In the genomic region with DNA sequence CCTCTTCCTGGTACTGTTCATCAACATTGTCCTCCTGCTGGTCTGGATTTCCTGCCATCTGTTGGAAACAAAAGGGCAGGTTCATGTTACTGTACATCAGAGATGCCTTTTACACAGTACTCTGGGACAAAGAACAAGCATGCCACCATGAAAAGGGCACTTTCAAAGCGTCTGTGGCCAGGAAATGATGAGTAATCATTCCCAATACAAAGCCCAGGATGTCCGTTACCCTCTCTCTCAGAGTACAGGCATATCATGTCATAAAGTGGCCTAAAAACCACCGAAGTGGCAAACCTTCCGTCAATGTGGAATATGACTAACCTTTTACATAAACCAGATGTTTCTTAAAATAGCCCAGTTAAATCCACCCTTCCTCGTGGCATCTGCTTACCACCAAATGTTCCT, we compare ENCODE assay signal across 8 cellular contexts.
DNase-seq lines count a peak whose midpoint lies in the region; ATAC-seq and TF ChIP-seq lines count a peak whose summit lies in the region.

No MANE protein-coding gene starts in this region.

- CTCF ChIA-PET in HCT116 (lab: Charles Lee), result no interaction called here

- RAD21 ChIA-PET in HCT116 (lab: Charles Lee; ENCODE audit: low non-redundant PET in 1 of 2, low total read pairs in 2 of 2, uncharacterized antibody in 2 of 2, unreplicated experiment in 2 of 2), result no interaction called here

- no peaks in the 10 kb centered on the region; a peak in 1 of 4 replicates for H3K36me3 ChIP-seq in HCT116 (ENCODE audit: control insufficient read depth in 1 of 2, insufficient read depth in 2 of 2, low read length in 2 of 2)
- H3K36me3 ChIP-seq in ascending aorta, result peaks cover 38 to 72% of the 10 kb centered on the region in 2 donors

- no peak overlapping the region for H3K4me3 ChIP-seq in AG10803 (ENCODE audit: low read length)
- H3K4me3 ChIP-seq in HCT116 (replicated peaks in 1 of 2; ENCODE audit: low read depth in 1 of 2, low read length in 2 of 2), result peak overlapping the region in 1 of 2 experiments; percentile 11; a peak in 1 of 4 replicates
- no peak overlapping the region for H3K4me3 ChIP-seq in ascending aorta

- no peak for TF ChIP-seq POLR2A in HCT116 (IDR thresholded peaks at IDR 0.05; ENCODE audit: borderline replicate concordance, extremely low read depth, insufficient read depth, insufficient read length)

- ATAC-seq in HCT116, result peak; percentile 92

- H3K9ac ChIP-seq in HCT116 (ENCODE audit: low read length), result no peak overlapping the region

- DNase-seq in AG10803 (ENCODE audit: low read depth) (peak; percentile 86), HCT116 (ENCODE audit: low read depth, low spot score) (peak; percentile 82), NCI-H524 treated with DMSO at 0.1 percent for 48 hours (lab: John Stamatoyannopoulos, UW) (peak; percentile 62), cerebellum (ENCODE audit: low spot score) (peak; percentile 6), pulmonary artery endothelial cell (ENCODE audit: low read depth, low spot score) (peak; percentile 44), ascending aorta (ENCODE audit: low spot score in 2 of 2) (no peak), iPS-NIHi7 (ENCODE audit: extremely low spot score) (no peak), SKM-1 (lab: John Stamatoyannopoulos, UW; ENCODE audit: unreplicated experiment) (no peak)

- no peak overlapping the region for H2AFZ ChIP-seq in HCT116 (ENCODE audit: low read depth, low read length, poor library complexity, severe bottlenecking)

- peak overlapping the region; percentile 57 for H3K4me2 ChIP-seq in HCT116 (ENCODE audit: low read length)

- no peaks in the 10 kb centered on the region for H3K9me2 ChIP-seq in HCT116 (ENCODE audit: insufficient read depth)

- peak; percentile 32; the same call in 1 of the 2 replicates for TF ChIP-seq RAD21 in HCT116 (IDR thresholded peaks at IDR 0.05; ENCODE audit: low read depth)

- intact Hi-C loops in HCT116 (cut with micrococcal nuclease), result no loop called here
- intact Hi-C loops in ascending aorta (cut with DNase I), result no loop called here

- H3K4me1 ChIP-seq in HCT116 (ENCODE audit: control insufficient read depth in 1 of 2, insufficient read depth in 2 of 2, low read length in 2 of 2), result peaks cover 15 to 22% of the 10 kb centered on the region in 2 experiments
- H3K4me1 ChIP-seq in ascending aorta, result no peaks in the 10 kb centered on the region

- H3K27ac ChIP-seq in HCT116 (ENCODE audit: low read depth, low read length) (peak overlapping the region; percentile 63), ascending aorta (no peak overlapping the region)

- no peaks in the 10 kb centered on the region for H3K79me2 ChIP-seq in HCT116 (ENCODE audit: insufficient read depth, low read length)

- H3K9me3 ChIP-seq in HCT116 (ENCODE audit: control insufficient read depth in 1 of 2, insufficient read depth in 1 of 2, low read depth in 1 of 2, low read length in 2 of 2), result no peaks in the 10 kb centered on the region
- H3K9me3 ChIP-seq in ascending aorta, result no peaks in the 10 kb centered on the region

- H4K20me1 ChIP-seq in HCT116 (ENCODE audit: insufficient read depth), result no peaks in the 10 kb centered on the region

- no TSS peak for BruUV-seq in HCT116 (replicated peaks; lab: Mats Ljungman, UMichigan)

- no peaks in the 10 kb centered on the region for H3K27me3 ChIP-seq in HCT116 (ENCODE audit: insufficient read depth, low read length)
- H3K27me3 ChIP-seq in ascending aorta, result no peaks in the 10 kb centered on the region

- POLR2A ChIA-PET in HCT116 (lab: Charles Lee), result no interaction called here

- no peak for TF ChIP-seq CTCF in AG10803 (conservative IDR thresholded peaks at IDR 0.05; ENCODE audit: low read length)
- TF ChIP-seq CTCF in HCT116 (IDR thresholded peaks at IDR 0.05 in 2 of 3, conservative IDR thresholded peaks at IDR 0.05 in 1 of 3; ENCODE audit: borderline replicate concordance in 1 of 3, insufficient read depth in 1 of 3, low read depth in 2 of 3, low read length in 2 of 3), result no peak
- no peak for TF ChIP-seq CTCF in ascending aorta (IDR thresholded peaks at IDR 0.05)

TF ChIP-seq in HCT116, 20 proteins besides CTCF, POLR2A, EP300 and RAD21:
- peak; percentile 90 for TF ChIP-seq TCF7L2 (IDR thresholded peaks at IDR 0.05; ENCODE audit: borderline replicate concordance, extremely low read depth, insufficient read depth, insufficient read length)
- peak; percentile 69; the same call in 1 of the 2 replicates for TF ChIP-seq CEBPB (IDR thresholded peaks at IDR 0.05; ENCODE audit: low read depth)
- TF ChIP-seq POLR2AphosphoS5 (IDR thresholded peaks at IDR 0.05; ENCODE audit: low read depth, low read length), result peak; percentile 63; the same call in 1 of the 2 replicates
- no peak for TF ChIP-seq ZFX (IDR thresholded peaks at IDR 0.05)
- peak; percentile 69 for TF ChIP-seq YY1 (IDR thresholded peaks at IDR 0.05; ENCODE audit: extremely low read depth, insufficient replicate concordance, low read depth, low read length)
- TF ChIP-seq FOSL1 (IDR thresholded peaks at IDR 0.05; ENCODE audit: low read depth), result peak; percentile 93
- peak; percentile 51 for TF ChIP-seq ZBTB33 (IDR thresholded peaks at IDR 0.05; ENCODE audit: extremely low read depth, insufficient replicate concordance, low read length)
- peak; percentile 80 for TF ChIP-seq MAX (IDR thresholded peaks at IDR 0.05)
- 0 out of 2 replicates have a peak, but pooled peaks have one; percentile 62 for TF ChIP-seq ATF3 (IDR thresholded peaks at IDR 0.05)
- peak; percentile 95 for TF ChIP-seq SP1 (IDR thresholded peaks at IDR 0.05; ENCODE audit: low read depth)
- no peak for TF ChIP-seq REST (IDR thresholded peaks at IDR 0.05; ENCODE audit: low read depth)
- no peak; the same call in 1 of the 2 replicates for TF ChIP-seq ELF1 (IDR thresholded peaks at IDR 0.05; ENCODE audit: borderline replicate concordance, low read depth)
- 0 out of 2 replicates have a peak, but pooled peaks have one; percentile 56 for TF ChIP-seq SRF (IDR thresholded peaks at IDR 0.05; ENCODE audit: low read depth)
- TF ChIP-seq CBX3 (IDR thresholded peaks at IDR 0.05; ENCODE audit: low read depth), result peak; percentile 97
- no peak for TF ChIP-seq ZNF274 (IDR thresholded peaks at IDR 0.05; ENCODE audit: low read depth, low read length)
- no peak for TF ChIP-seq EZH2 (IDR thresholded peaks at IDR 0.05)
- TF ChIP-seq JUND (IDR thresholded peaks at IDR 0.05), result peak; percentile 94
- no peak for TF ChIP-seq EZH2phosphoT487 (IDR thresholded peaks at IDR 0.05; ENCODE audit: borderline replicate concordance)
- peak; percentile 84 for TF ChIP-seq SIN3A (IDR thresholded peaks at IDR 0.05; ENCODE audit: low read depth)
- TF ChIP-seq EGR1 (IDR thresholded peaks at IDR 0.05; ENCODE audit: low read depth), result 0 out of 2 replicates have a peak, but pooled peaks have one; percentile 24

Comparison
In these comparisons a context has a peak if more than half of its experiments do, and no peak if none do; other contexts are left out.
1. DNase-seq: peak in AG10803 (single experiment), HCT116 (single experiment), NCI-H524 treated with DMSO at 0.1 percent for 48 hours (single experiment), cerebellum (single experiment) and pulmonary artery endothelial cell (single experiment); none in ascending aorta (0 of 2), iPS-NIHi7 (single experiment) and SKM-1 (single experiment).